ENCODE assay signal across 8 cellular contexts in genomic region chr15:55108858-55109518, GRCh38.
DNase-seq lines count a peak whose midpoint lies in the region; ATAC-seq and TF ChIP-seq lines count a peak whose summit lies in the region.

No MANE protein-coding gene starts in this region.

- no peaks in the 10 kb centered on the region for H3K9me3 Mint-ChIP-seq in activated CD8-positive, alpha-beta T cell treated with anti-CD3 and anti-CD28 coated beads, Interleukin-2, amount 10 ng/mL, durations not matched to agents 7 days and 5 days (ENCODE audit: insufficient read depth)
- H3K9me3 Mint-ChIP-seq in nephron: peaks cover 6% of the 10 kb centered on the region

- intact Hi-C loops in esophagus muscularis mucosa (cut with DNase I): no loop called here

- DNase-seq in activated effector memory CD4-positive, alpha-beta T cell treated with anti-CD3 and anti-CD28 coated beads, Interleukin-2, amount 50 U/mL, for 16 hours: peak; percentile 79
- DNase-seq in activated effector memory CD4-positive, alpha-beta T cell treated with Interleukin-2 at 50 U/mL for 16 hours: no peak
- peak; percentile 66 for DNase-seq in NCI-H69 (lab: John Stamatoyannopoulos, UW)
- DNase-seq in activated CD8-positive, alpha-beta T cell treated with anti-CD3 and anti-CD28 coated beads, Interleukin-2, amount 10 ng/mL, durations not matched to agents 7 days and 5 days: peak; percentile 75
- DNase-seq in esophagus muscularis mucosa (ENCODE audit: extremely low spot score): no peak
- DNase-seq in tibial nerve (ENCODE audit: low spot score in 2 of 2): peak; percentile 34 to 51

- no peak for TF ChIP-seq EP300 in esophagus muscularis mucosa (IDR thresholded peaks at IDR 0.05)
- no peak for TF ChIP-seq EP300 in tibial nerve (IDR thresholded peaks at IDR 0.05)

- H3K4me1 Mint-ChIP-seq in activated CD8-positive, alpha-beta T cell treated with anti-CD3 and anti-CD28 coated beads, Interleukin-2, amount 10 ng/mL, durations not matched to agents 7 days and 5 days (ENCODE audit: low read depth): no peaks in the 10 kb centered on the region
- H3K4me1 Mint-ChIP-seq in nephron: peaks cover 53% of the 10 kb centered on the region

- no peak overlapping the region for H3K27ac ChIP-seq in esophagus muscularis mucosa (replicated peaks in 1 of 4)
- no peak overlapping the region for H3K27ac ChIP-seq in tibial nerve

- CTCF ChIA-PET in activated CD8-positive, alpha-beta T cell treated with anti-CD3 and anti-CD28 coated beads, Interleukin-2, amount 10 ng/mL, durations not matched to agents 7 days and 5 days (lab: Charles Lee): interaction anchor here (0.6 to 2.4 kb wide), 9 partner anchors 9 to 1026 kb away, joined by 3 to 6 read pairs (median 4); no protein-coding TSS in a partner anchor

- peak; percentile 77 for ATAC-seq in HG02943 (IDR thresholded peaks at IDR 0.05; ENCODE audit: low read depth, unreplicated experiment)
- peak; percentile 55 for ATAC-seq in activated CD8-positive, alpha-beta T cell treated with anti-CD3 and anti-CD28 coated beads, Interleukin-2, amount 10 ng/mL, durations not matched to agents 7 days and 5 days

- H3K27ac Mint-ChIP-seq in activated CD8-positive, alpha-beta T cell treated with anti-CD3 and anti-CD28 coated beads, Interleukin-2, amount 10 ng/mL, durations not matched to agents 7 days and 5 days: no peak overlapping the region
- peak overlapping the region; percentile 20 to 38 (median 22) for H3K27ac Mint-ChIP-seq in nephron

- H3K4me3 Mint-ChIP-seq in activated CD8-positive, alpha-beta T cell treated with anti-CD3 and anti-CD28 coated beads, Interleukin-2, amount 10 ng/mL, durations not matched to agents 7 days and 5 days: no peak overlapping the region
- H3K4me3 Mint-ChIP-seq in nephron: no peak overlapping the region

- no peaks in the 10 kb centered on the region for H3K36me3 Mint-ChIP-seq in activated CD8-positive, alpha-beta T cell treated with anti-CD3 and anti-CD28 coated beads, Interleukin-2, amount 10 ng/mL, durations not matched to agents 7 days and 5 days (ENCODE audit: low read depth)
- H3K36me3 Mint-ChIP-seq in nephron (ENCODE audit: low read depth): no peaks in the 10 kb centered on the region

- H3K9me3 ChIP-seq in esophagus muscularis mucosa: no peaks in the 10 kb centered on the region
- no peaks in the 10 kb centered on the region for H3K9me3 ChIP-seq in tibial nerve

- no peaks in the 10 kb centered on the region for H3K27me3 ChIP-seq in esophagus muscularis mucosa
- H3K27me3 ChIP-seq in tibial nerve: no peaks in the 10 kb centered on the region

- no peak for TF ChIP-seq POLR2A in esophagus muscularis mucosa (IDR thresholded peaks at IDR 0.05; ENCODE audit: low read depth)
- TF ChIP-seq POLR2A in tibial nerve (IDR thresholded peaks at IDR 0.05): no peak

- H3K36me3 ChIP-seq in esophagus muscularis mucosa: no peaks in the 10 kb centered on the region
- no peaks in the 10 kb centered on the region for H3K36me3 ChIP-seq in tibial nerve

- no peaks in the 10 kb centered on the region for H3K4me1 ChIP-seq in esophagus muscularis mucosa
- H3K4me1 ChIP-seq in tibial nerve: no peaks in the 10 kb centered on the region

- POLR2A ChIA-PET in activated CD8-positive, alpha-beta T cell treated with anti-CD3 and anti-CD28 coated beads, Interleukin-2, amount 10 ng/mL, durations not matched to agents 7 days and 5 days (lab: Charles Lee): no interaction called here

- WGBS in esophagus muscularis mucosa: 20% methylated on average over 9 of the region's 9 CpGs
- 18 to 20% methylated on average over 9 of the region's 9 CpGs for WGBS in tibial nerve, 2 donors

- H3K27me3 Mint-ChIP-seq in activated CD8-positive, alpha-beta T cell treated with anti-CD3 and anti-CD28 coated beads, Interleukin-2, amount 10 ng/mL, durations not matched to agents 7 days and 5 days (ENCODE audit: low read depth): peaks cover 5% of the 10 kb centered on the region
- H3K27me3 Mint-ChIP-seq in nephron (ENCODE audit: low read depth): no peaks in the 10 kb centered on the region

- TF ChIP-seq CTCF in esophagus muscularis mucosa (IDR thresholded peaks at IDR 0.05) (peak; percentile 30 to 49 (median 36)), nephron (IDR thresholded peaks at IDR 0.05; ENCODE audit: unreplicated experiment in 3 of 3) (peak; percentile 63 to 69 (median 64)), tibial nerve (IDR thresholded peaks at IDR 0.05) (peak; percentile 13 to 61 (median 39))

- no peak overlapping the region for H3K4me3 ChIP-seq in esophagus muscularis mucosa
- H3K4me3 ChIP-seq in tibial nerve: no peak overlapping the region

Comparison
In these comparisons a context has a peak if more than half of its experiments do, and no peak if none do; other contexts are left out.
1. DNase-seq: peak in activated effector memory CD4-positive, alpha-beta T cell treated with anti-CD3 and anti-CD28 coated beads, Interleukin-2, amount 50 U/mL, for 16 hours (single experiment), NCI-H69 (single experiment), activated CD8-positive, alpha-beta T cell treated with anti-CD3 and anti-CD28 coated beads, Interleukin-2, amount 10 ng/mL, durations not matched to agents 7 days and 5 days (single experiment) and tibial nerve (2 of 2); none in activated effector memory CD4-positive, alpha-beta T cell treated with Interleukin-2 at 50 U/mL for 16 hours (single experiment) and esophagus muscularis mucosa (single experiment).
2. Peak in every context shown above with its lines, with median percentiles within 50 percentile points of each other: CTCF ChIP-seq.